ENCODE assay signal across 1 cellular context in genomic region chr16:86075488-86075785, GRCh38.
TF ChIP-seq lines count a peak whose summit lies in the region.

No MANE protein-coding gene starts in this region.

TF ChIP-seq in WTC11, 78 proteins besides CTCF, POLR2A, EP300 and RAD21 (continued from another document):
- TF ChIP-seq ARID4B (CRISPR knock-in tag; IDR thresholded peaks at IDR 0.05; ENCODE audit: borderline replicate concordance) (no peak), NFE2L1 (CRISPR knock-in tag; IDR thresholded peaks at IDR 0.05) (no peak), JUN (CRISPR knock-in tag; IDR thresholded peaks at IDR 0.05) (no peak), CDX4 (CRISPR knock-in tag; IDR thresholded peaks at IDR 0.05; ENCODE audit: borderline replicate concordance) (no peak), NFYB (CRISPR knock-in tag; conservative IDR thresholded peaks at IDR 0.05; ENCODE audit: low read depth) (no peak)
TF ChIP-seq in WTC11: peak in this region for 0.
